9 cellular contexts compared by ENCODE assay signal in the genomic region with DNA sequence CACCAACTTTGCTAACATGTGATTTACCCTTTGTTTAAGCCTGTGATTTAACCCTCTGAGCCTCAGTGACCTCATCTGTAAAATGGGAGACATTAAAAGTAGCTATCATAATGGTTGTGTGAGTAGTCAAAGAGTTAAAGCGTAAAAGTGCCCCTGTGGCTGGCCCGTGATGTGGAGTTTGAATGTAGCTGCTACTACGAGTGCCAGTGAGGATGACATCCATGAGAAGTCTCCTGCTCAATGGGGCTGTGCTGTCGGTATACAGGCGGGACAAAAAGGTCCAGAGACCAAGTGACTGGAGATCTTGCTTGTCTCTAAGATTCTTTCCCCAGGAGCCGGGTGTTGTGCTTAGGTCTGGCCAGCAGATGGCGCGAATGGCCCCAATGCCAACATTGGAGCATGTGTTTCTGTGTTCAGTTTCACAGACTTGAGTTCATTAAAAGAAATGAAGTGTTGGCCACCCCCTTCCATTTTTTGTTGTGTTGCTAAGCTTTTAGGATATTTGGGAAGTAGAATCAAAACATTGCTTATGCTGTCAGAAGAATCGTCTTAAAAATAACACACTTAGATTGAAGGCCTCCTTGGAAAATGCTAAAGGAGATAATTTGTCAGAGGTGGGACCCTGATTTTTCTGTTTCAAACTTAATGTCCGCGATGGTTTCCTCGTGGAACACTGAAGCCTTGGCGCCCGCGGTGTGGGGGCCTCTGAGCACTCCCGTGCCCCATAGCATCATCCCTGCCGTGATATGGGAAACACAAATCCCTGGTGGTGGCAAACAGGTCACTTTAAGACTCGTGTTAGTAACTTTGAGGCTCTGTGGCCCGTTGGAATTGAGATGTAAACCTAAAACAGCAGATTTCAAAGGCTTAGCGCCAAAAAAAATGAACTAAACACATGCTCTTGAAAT. TPM values are rescaled to one million over a fixed set of nuclear protein-coding genes. Genes with fewer than 3 reads are reported as not detected.
DNase-seq lines count a peak whose midpoint lies in the region; ATAC-seq and TF ChIP-seq lines count a peak whose summit lies in the region.
"Had no signal": no experiment of that assay in that cellular context is flagged by ENCODE, and none has a peak within 500 bp of the region (broad histone marks: within the 10 kb centered on the region; RNA-seq: fewer than 3 reads in every experiment).

No MANE protein-coding gene starts in this region.

- DNase-seq in NCI-H510A treated with DMSO at 0.1 percent for 48 hours (lab: John Stamatoyannopoulos, UW), result peak; percentile 76
- no peak for DNase-seq in NCI-H510A (lab: John Stamatoyannopoulos, UW)
- peak; percentile 86 for DNase-seq in MM.1S
- DNase-seq in SW480 (ENCODE audit: low spot score), result peak; percentile 75
- DNase-seq in activated naive CD8-positive, alpha-beta T cell treated with anti-CD3 and anti-CD28 coated beads, Interleukin-2, amount 10 ng/mL, durations not matched to agents 7 days and 5 days, result peak; percentile 84
- peak; percentile 74 to 91 (median 74) for DNase-seq in heart left ventricle
- DNase-seq in putamen (ENCODE audit: low spot score), result peak; percentile 76

- POLR2A ChIA-PET in activated naive CD8-positive, alpha-beta T cell treated with anti-CD3 and anti-CD28 coated beads, Interleukin-2, amount 10 ng/mL, durations not matched to agents 7 days and 5 days (lab: Charles Lee), result interaction anchor here (1.1 kb wide), 1 partner anchor 11 kb away, joined by 3 read pairs; no protein-coding TSS in a partner anchor

- 46 to 51% (median 49%) methylated on average over 20 of the region's 20 CpGs for WGBS in heart left ventricle, 4 donors

- H3K27ac Mint-ChIP-seq in activated naive CD8-positive, alpha-beta T cell treated with anti-CD3 and anti-CD28 coated beads, Interleukin-2, amount 10 ng/mL, durations not matched to agents 7 days and 5 days, result no peak overlapping the region
- H3K27ac Mint-ChIP-seq: stimulated activated naive CD8-positive, alpha-beta T cell treated with anti-CD3 and anti-CD28 coated beads, Interleukin-15, Interleukin-2, amounts not matched to agents 100 ng/mL and 50 ng/mL, for 24 hours had no signal

- H3K4me1 Mint-ChIP-seq in activated naive CD8-positive, alpha-beta T cell treated with anti-CD3 and anti-CD28 coated beads, Interleukin-2, amount 10 ng/mL, durations not matched to agents 7 days and 5 days, result peaks cover 17% of the 10 kb centered on the region

- H3K4me1 ChIP-seq in MM.1S (ENCODE audit: low read length), result peaks cover 34% of the 10 kb centered on the region
- H3K4me1 ChIP-seq in heart left ventricle, result peaks cover 0 to 17% (median 13%) of the 10 kb centered on the region in 12 donors

- no peaks in the 10 kb centered on the region for H3K27me3 ChIP-seq in MM.1S (replicated peaks; ENCODE audit: insufficient read depth, low read length)
- H3K27me3 ChIP-seq in heart left ventricle, result no peaks in the 10 kb centered on the region

- H3K9me3 Mint-ChIP-seq in activated naive CD8-positive, alpha-beta T cell treated with anti-CD3 and anti-CD28 coated beads, Interleukin-2, amount 10 ng/mL, durations not matched to agents 7 days and 5 days, result no peaks in the 10 kb centered on the region
- H3K9me3 Mint-ChIP-seq: stimulated activated naive CD8-positive, alpha-beta T cell treated with anti-CD3 and anti-CD28 coated beads, Interleukin-15, Interleukin-2, amounts not matched to agents 100 ng/mL and 50 ng/mL, for 24 hours had no signal

- TF ChIP-seq POLR2A in heart left ventricle (IDR thresholded peaks at IDR 0.05), result no peak

- H3K27ac ChIP-seq in MM.1S (ENCODE audit: low read length) (peak overlapping the region; percentile 80; the same call in 1 of the 2 replicates), heart left ventricle (no peak overlapping the region)

- H3K9ac ChIP-seq in MM.1S (ENCODE audit: low read length), result no peak overlapping the region

- H3K36me3 ChIP-seq in MM.1S (replicated peaks; ENCODE audit: insufficient read depth, low read length), result peaks cover 4% of the 10 kb centered on the region; the same call in 1 of the 2 replicates
- H3K36me3 ChIP-seq in heart left ventricle, result peaks cover 0 to 49% (median 30%) of the 10 kb centered on the region in 9 donors

- peak; percentile 55 for ATAC-seq in activated naive CD8-positive, alpha-beta T cell treated with anti-CD3 and anti-CD28 coated beads, Interleukin-2, amount 10 ng/mL, durations not matched to agents 7 days and 5 days (ENCODE audit: low read depth)
- ATAC-seq in heart left ventricle, result peak in 3 of 4 donors; percentile 47 to 64 (median 62)
- no peak for ATAC-seq in GM21423 (IDR thresholded peaks at IDR 0.05; ENCODE audit: unreplicated experiment)

- peaks cover 45% of the 10 kb centered on the region for H3F3A ChIP-seq in MM.1S (ENCODE audit: insufficient read depth, low read length)

- H3K4me3 Mint-ChIP-seq in activated naive CD8-positive, alpha-beta T cell treated with anti-CD3 and anti-CD28 coated beads, Interleukin-2, amount 10 ng/mL, durations not matched to agents 7 days and 5 days, result no peak overlapping the region
- H3K4me3 Mint-ChIP-seq: stimulated activated naive CD8-positive, alpha-beta T cell treated with anti-CD3 and anti-CD28 coated beads, Interleukin-15, Interleukin-2, amounts not matched to agents 100 ng/mL and 50 ng/mL, for 24 hours had no signal

- intact Hi-C loops in heart left ventricle (cut with DNase I), result loop anchor here (1.0 to 10.0 kb wide), 9 partner anchors 111 to 833 kb away; no protein-coding TSS in a partner anchor

- no peak overlapping the region for H2AFZ ChIP-seq in MM.1S (ENCODE audit: low read length)

- H3K4me2 ChIP-seq in MM.1S (ENCODE audit: low read depth, low read length), result no peak overlapping the region

- H4K20me1 ChIP-seq in MM.1S (ENCODE audit: insufficient read depth, low read length), result 0 out of 2 replicates have a peak, but pooled peaks cover 3% of the 10 kb centered on the region

- TF ChIP-seq CTCF in MM.1S (IDR thresholded peaks at IDR 0.05; ENCODE audit: low read length) (peak; percentile 94), heart left ventricle (IDR thresholded peaks at IDR 0.05) (peak; percentile 85 to 96 (median 92))

- no peaks in the 10 kb centered on the region for H3K9me3 ChIP-seq in MM.1S (replicated peaks; ENCODE audit: insufficient read depth, low read length)
- H3K9me3 ChIP-seq in heart left ventricle, result peaks cover 0 to 5% (median 0%) of the 10 kb centered on the region in 12 donors

- H3K79me2 ChIP-seq in MM.1S (ENCODE audit: low read length), result peaks cover 33% of the 10 kb centered on the region

- H3K4me3 ChIP-seq in MM.1S (ENCODE audit: low read length) (no peak overlapping the region), heart left ventricle (no peak overlapping the region)

- H3K9me2 ChIP-seq in MM.1S (replicated peaks; ENCODE audit: insufficient read depth, low read length), result no peaks in the 10 kb centered on the region

- no peaks in the 10 kb centered on the region for H3K27me3 Mint-ChIP-seq in activated naive CD8-positive, alpha-beta T cell treated with anti-CD3 and anti-CD28 coated beads, Interleukin-2, amount 10 ng/mL, durations not matched to agents 7 days and 5 days
- H3K27me3 Mint-ChIP-seq: stimulated activated naive CD8-positive, alpha-beta T cell treated with anti-CD3 and anti-CD28 coated beads, Interleukin-15, Interleukin-2, amounts not matched to agents 100 ng/mL and 50 ng/mL, for 24 hours had no signal

- H3K36me3 Mint-ChIP-seq in activated naive CD8-positive, alpha-beta T cell treated with anti-CD3 and anti-CD28 coated beads, Interleukin-2, amount 10 ng/mL, durations not matched to agents 7 days and 5 days, result peaks cover 4% of the 10 kb centered on the region

RNA-seq across cellular contexts. Expression of a gene that starts 9.3 kb away (rescaled TPM):
- 10 to 100 TPM; 60.9 to 62.8 TPM for total RNA-seq in activated naive CD8-positive, alpha-beta T cell treated with anti-CD3 and anti-CD28 coated beads, Interleukin-2, amount 10 ng/mL, durations not matched to agents 7 days and 5 days
- 10 to 100 TPM; 45.6 to 97.9 (median 62.3) TPM for total RNA-seq in heart left ventricle
- 100 to 1,000 TPM in 1 of 2 donors, 10 to 100 TPM in 1; 68.5 to 112 TPM for polyA plus RNA-seq in heart left ventricle

RNA-seq across cellular contexts. Expression of a gene that starts 30.8 kb away (rescaled TPM):
- 10 to 100 TPM; 31.8 to 34.4 TPM for total RNA-seq in activated naive CD8-positive, alpha-beta T cell treated with anti-CD3 and anti-CD28 coated beads, Interleukin-2, amount 10 ng/mL, durations not matched to agents 7 days and 5 days
- 10 to 100 TPM; 12.9 to 18.6 (median 15.5) TPM for total RNA-seq in heart left ventricle
- 10 to 100 TPM in 1 of 2 donors, 1 to 10 TPM in 1; 7.5 to 26.8 TPM for polyA plus RNA-seq in heart left ventricle

RNA-seq across cellular contexts. Expression of a gene that starts 52.2 kb away (rescaled TPM):
- not detected for total RNA-seq in activated naive CD8-positive, alpha-beta T cell treated with anti-CD3 and anti-CD28 coated beads, Interleukin-2, amount 10 ng/mL, durations not matched to agents 7 days and 5 days
- total RNA-seq in heart left ventricle, result not detected
- polyA plus RNA-seq in heart left ventricle, result not detected
